In genomic region chr6:121670511-121670910, GRCh38 we compare ENCODE assay signal across 18 cellular contexts.
A peak's percentile ranks its signal among the peaks of the same experiment; 100 is the strongest.
DNase-seq lines count a peak whose midpoint lies in the region; ATAC-seq, FAIRE-seq and TF ChIP-seq lines count a peak whose summit lies in the region.
"Had no signal": no experiment of that assay in that cellular context is flagged by ENCODE, and none has a peak within 500 bp of the region (broad histone marks: within the 10 kb centered on the region; RNA-seq: fewer than 3 reads in every experiment).

No MANE protein-coding gene starts in this region.

- no peaks in the 10 kb centered on the region for H3K79me2 ChIP-seq in SK-N-SH (ENCODE audit: insufficient read depth)

- H3K4me1 ChIP-seq in SK-N-SH (ENCODE audit: control insufficient read depth in 1 of 2, insufficient read depth in 2 of 2, low read depth in 1 of 2, low read length in 1 of 2) (peaks cover 0 to 13% of the 10 kb centered on the region in 2 experiments; a peak in 1 of 4 replicates), BE2C (no peaks in the 10 kb centered on the region)
- H3K4me1 ChIP-seq: Peyer's patch had no signal

- H4K20me1 ChIP-seq in SK-N-SH (ENCODE audit: insufficient read depth): no peaks in the 10 kb centered on the region

- peak overlapping the region in 1 of 2 experiments; percentile 52; a peak in 2 of 4 replicates for H3K27ac ChIP-seq in SK-N-SH (ENCODE audit: low read depth in 2 of 2, low read length in 1 of 2)
- H3K27ac ChIP-seq: 22Rv1, Peyer's patch had no signal

- POLR2A ChIA-PET in SK-N-SH (lab: Yijun Ruan, JAX): no interaction called here

- CTCF ChIA-PET in SK-N-SH (lab: Yijun Ruan, JAX): no interaction called here

- H3F3A ChIP-seq in SK-N-SH (replicated peaks; ENCODE audit: insufficient read depth): peaks cover 11% of the 10 kb centered on the region

- H2AFZ ChIP-seq in SK-N-SH (ENCODE audit: low read depth): no peak overlapping the region

- H3K9ac ChIP-seq in SK-N-SH: no peak overlapping the region

- H3K36me3 ChIP-seq in SK-N-SH (replicated peaks in 1 of 2; ENCODE audit: control insufficient read depth in 1 of 2, insufficient read depth in 2 of 2, low read length in 1 of 2) (no peaks in the 10 kb centered on the region), bronchial epithelial cell (ENCODE audit: control insufficient read depth, insufficient read depth, low read length) (no peaks in the 10 kb centered on the region), BE2C (no peaks in the 10 kb centered on the region)
- H3K36me3 ChIP-seq: MG63, Peyer's patch had no signal

- no peaks in the 10 kb centered on the region for H3K9me2 ChIP-seq in SK-N-SH

- H3K4me2 ChIP-seq in SK-N-SH: no peak overlapping the region

- H3K27me3 ChIP-seq in SK-N-SH (ENCODE audit: insufficient read depth) (no peaks in the 10 kb centered on the region), bronchial epithelial cell (ENCODE audit: control insufficient read depth, insufficient read depth, low read length) (no peaks in the 10 kb centered on the region), BE2C (no peaks in the 10 kb centered on the region)
- H3K27me3 ChIP-seq: MG63, Peyer's patch had no signal

- no peak for TF ChIP-seq EP300 in SK-N-SH (IDR thresholded peaks at IDR 0.05; ENCODE audit: borderline replicate concordance in 1 of 2, low read depth in 1 of 2, low read length in 1 of 2)

- TF ChIP-seq CTCF in SK-N-SH (IDR thresholded peaks at IDR 0.05): no peak
- no peak for TF ChIP-seq CTCF in bronchial epithelial cell (IDR thresholded peaks at IDR 0.05; ENCODE audit: insufficient read depth, low read length, severe bottlenecking)
- no peak for TF ChIP-seq CTCF in fibroblast of pulmonary artery (IDR thresholded peaks at IDR 0.05; ENCODE audit: low read length, missing control alignments)
- no peak for TF ChIP-seq CTCF in BE2C (IDR thresholded peaks at IDR 0.05; ENCODE audit: low read depth, low read length)

- H3K4me3 ChIP-seq in SK-N-SH (ENCODE audit: low read depth in 2 of 2, low read length in 1 of 2): no peak overlapping the region
- H3K4me3 ChIP-seq in bronchial epithelial cell (ENCODE audit: low read depth, low read length): no peak overlapping the region
- H3K4me3 ChIP-seq in fibroblast of pulmonary artery (replicated peaks; ENCODE audit: low read depth, low read length): no peak overlapping the region
- no peak overlapping the region for H3K4me3 ChIP-seq in BE2C (ENCODE audit: low read depth, low read length)
- H3K4me3 ChIP-seq: MG63, Peyer's patch had no signal

- ATAC-seq in SK-N-SH treated with all-trans-retinoic acid at 6 μM for 48 hours (no peak), GM21423 (IDR thresholded peaks at IDR 0.05; ENCODE audit: unreplicated experiment) (no peak), GM21717 (IDR thresholded peaks at IDR 0.05; ENCODE audit: unreplicated experiment) (no peak)

- H3K9me3 ChIP-seq in SK-N-SH (no peaks in the 10 kb centered on the region), BE2C (no peaks in the 10 kb centered on the region)
- H3K9me3 ChIP-seq: MG63, Peyer's patch had no signal

- no peak for TF ChIP-seq RAD21 in SK-N-SH (IDR thresholded peaks at IDR 0.05; ENCODE audit: low read length)

- WGBS in SK-N-SH (ENCODE audit: low lambda C conversion rate): 96% methylated on average over 2 of the region's 2 CpGs

- DNase-seq in SK-N-SH (no peak), bronchial epithelial cell (ENCODE audit: low read depth) (peak; percentile 15), fibroblast of pulmonary artery (ENCODE audit: low read depth) (peak; percentile 40), BE2C (no peak), foreskin melanocyte (no peak)
- DNase-seq: CD4-positive, alpha-beta memory T cell; DMS79; GDM1; MG63; NCI-H1092; NCI-H524; Peyer's patch; SHP77 had no signal

- FAIRE-seq in bronchial epithelial cell (lab: Jason Lieb, UNC): no peak
- FAIRE-seq: GM12891 had no signal

TF ChIP-seq in SK-N-SH, 30 proteins besides CTCF, POLR2A, EP300 and RAD21:
- TF ChIP-seq FOSL2 (IDR thresholded peaks at IDR 0.05; ENCODE audit: borderline replicate concordance, low read depth) (peak; percentile 12; the same call in 1 of the 2 replicates), NRF1 (IDR thresholded peaks at IDR 0.05; ENCODE audit: low read depth, low read length) (no peak)

TF ChIP-seq in SK-N-SH treated with all-trans-retinoic acid at 6 μM for 48 hours, 23 proteins besides CTCF, POLR2A, EP300 and RAD21:
- TF ChIP-seq ISL1 (CRISPR knock-in tag; IDR thresholded peaks at IDR 0.05) (no peak), ZC3H10 (CRISPR knock-in tag; IDR thresholded peaks at IDR 0.05) (no peak), RARB (CRISPR knock-in tag; IDR thresholded peaks at IDR 0.05) (no peak)

Comparison
In these comparisons a context has a peak if more than half of its experiments do, and no peak if none do; other contexts are left out.
1. DNase-seq: peak in bronchial epithelial cell (single experiment) and fibroblast of pulmonary artery (single experiment); none in SK-N-SH (single experiment), BE2C (single experiment) and foreskin melanocyte (single experiment).